ENCODE assay signal across 16 cellular contexts in genomic region chr4:44722001-44722400, GRCh38.
A peak's percentile ranks its signal among the peaks of the same experiment; 100 is the strongest.
DNase-seq lines count a peak whose midpoint lies in the region; TF ChIP-seq lines count a peak whose summit lies in the region.
"Had no signal": no experiment of that assay in that cellular context is flagged by ENCODE, and none has a peak within 500 bp of the region (broad histone marks: within the 10 kb centered on the region; RNA-seq: fewer than 3 reads in every experiment).

No MANE protein-coding gene starts in this region.

- CTCF ChIA-PET in RWPE1 (lab: Yijun Ruan, JAX): no interaction called here

- H3K4me3 ChIP-seq in epithelial cell of esophagus (ENCODE audit: low read length): no peak overlapping the region
- H3K4me3 ChIP-seq: HAP-1 had no signal

- POLR2A ChIA-PET in RWPE1 (lab: Yijun Ruan, JAX; ENCODE audit: low non-redundant PET): no interaction called here

- DNase-seq in NCI-H1105 treated with DMSO at 0.1 percent for 48 hours (lab: John Stamatoyannopoulos, UW) (peak; percentile 48), NCI-H1105 (lab: John Stamatoyannopoulos, UW) (no peak), RWPE1 (ENCODE audit: low spot score) (peak; percentile 44), epithelial cell of esophagus (ENCODE audit: low read depth) (peak; percentile 88), LoVo (ENCODE audit: low spot score) (no peak), SW480 (ENCODE audit: low spot score) (no peak), NCI-H2107 treated with DMSO at 0.1 percent for 48 hours (lab: John Stamatoyannopoulos, UW; ENCODE audit: unreplicated experiment) (no peak)
- DNase-seq: CD8-positive, alpha-beta T cell; COR-L47; DMS153; DND-41; GDM1; HFFc6; IMR-90 had no signal

- H3K27ac ChIP-seq in RWPE1: no peak overlapping the region
- H3K27ac ChIP-seq: 22Rv1 had no signal

- TF ChIP-seq CTCF in RWPE1 (conservative IDR thresholded peaks at IDR 0.05; ENCODE audit: low read depth): no peak
- no peak for TF ChIP-seq CTCF in epithelial cell of esophagus (IDR thresholded peaks at IDR 0.05; ENCODE audit: insufficient read depth, low read depth, low read length, missing control alignments)

Comparison
In these comparisons a context has a peak if more than half of its experiments do, and no peak if none do; other contexts are left out.
1. DNase-seq: peak in NCI-H1105 treated with DMSO at 0.1 percent for 48 hours (single experiment), RWPE1 (single experiment) and epithelial cell of esophagus (single experiment); none in NCI-H1105 (single experiment), LoVo (single experiment), SW480 (single experiment) and NCI-H2107 treated with DMSO at 0.1 percent for 48 hours (single experiment).